Comparison of ENCODE assay signal across 27 cellular contexts in the genomic region with DNA sequence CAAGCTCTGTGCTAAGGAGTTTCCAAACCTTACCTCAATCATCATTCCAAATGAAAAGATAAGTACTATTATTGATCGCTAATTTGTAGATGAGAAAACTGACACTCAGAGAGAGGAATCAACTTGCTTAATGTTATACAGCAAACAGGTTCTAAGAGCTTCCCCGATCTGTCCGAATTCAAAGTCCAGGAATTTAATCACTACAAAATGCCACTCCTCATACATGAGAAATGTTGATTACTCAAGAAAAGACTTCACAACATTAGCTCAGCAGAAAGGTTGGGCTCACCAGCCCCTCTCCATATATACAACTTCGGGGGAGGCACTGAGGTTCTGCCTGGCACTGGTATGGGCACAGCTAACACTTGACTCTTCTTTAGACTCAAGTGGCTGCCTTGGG.
"Had no signal": no experiment of that assay in that cellular context is flagged by ENCODE, and none has a peak within 500 bp of the region (broad histone marks: within the 10 kb centered on the region; RNA-seq: fewer than 3 reads in every experiment).

No MANE protein-coding gene starts in this region.

- H3K36me3 ChIP-seq: colonic mucosa, esophagus muscularis mucosa, esophagus squamous epithelium, gastrocnemius medialis, gastroesophageal sphincter, heart left ventricle, heart right ventricle had no signal

- H3K4me3 ChIP-seq: colonic mucosa, coronary artery, dorsolateral prefrontal cortex, esophagus muscularis mucosa, esophagus squamous epithelium, gastrocnemius medialis, gastroesophageal sphincter, heart left ventricle, heart right ventricle had no signal

- ATAC-seq: effector memory CD8-positive, alpha-beta T cell; gastrocnemius medialis; gastroesophageal sphincter; heart left ventricle; heart right ventricle had no signal

- H3K4me1 ChIP-seq: foreskin keratinocyte, gastrocnemius medialis had no signal

- DNase-seq: colonic mucosa; cortex of kidney; dermis blood vessel endothelial cell; dorsolateral prefrontal cortex; effector CD4-positive, alpha-beta T cell; effector CD8-positive, alpha-beta T cell; effector memory CD4-positive, alpha-beta T cell; effector memory CD8-positive, alpha-beta T cell; endodermal cell; erythroblast; esophagus squamous epithelium; foreskin fibroblast; foreskin melanocyte; gastrocnemius medialis; glutamatergic neuron; head of caudate nucleus; heart left ventricle; heart right ventricle had no signal

- FAIRE-seq: colon, endometrium, endothelial cell of umbilical vein, frontal cortex had no signal

- H3K27ac ChIP-seq: colonic mucosa, coronary artery, dorsolateral prefrontal cortex, epithelial cell of prostate, esophagus muscularis mucosa, esophagus squamous epithelium, foreskin keratinocyte, gastrocnemius medialis, gastroesophageal sphincter, heart left ventricle, heart right ventricle had no signal

- H3K27me3 ChIP-seq: colonic mucosa, dorsolateral prefrontal cortex, esophagus muscularis mucosa, esophagus squamous epithelium, gastrocnemius medialis, gastroesophageal sphincter had no signal

- H3K9me3 ChIP-seq: colonic mucosa, esophagus muscularis mucosa, esophagus squamous epithelium, gastrocnemius medialis, gastroesophageal sphincter, heart right ventricle had no signal
